In genomic region chr1:47313915-47314664, GRCh38 we compare ENCODE assay signal across 1 cellular context.
TF ChIP-seq lines count a peak whose summit lies in the region.

STIL (minus strand) TSS chr1:47314147; CDS start chr1:47310319, 3,828 bp downstream.

TF ChIP-seq in GM12878, 131 proteins besides CTCF, POLR2A, EP300 and RAD21 (continued from another document and continues in another):
- peak; percentile 67 for TF ChIP-seq E2F8 (IDR thresholded peaks at IDR 0.05; ENCODE audit: low read depth, partially characterized antibody)
- no peak for TF ChIP-seq RELA (IDR thresholded peaks at IDR 0.05; ENCODE audit: borderline replicate concordance, partially characterized antibody)
- no peak for TF ChIP-seq MEF2B (IDR thresholded peaks at IDR 0.05; ENCODE audit: partially characterized antibody, poor library complexity, severe bottlenecking)
- TF ChIP-seq BHLHE40 (IDR thresholded peaks at IDR 0.05; ENCODE audit: borderline replicate concordance in 1 of 2, low read depth in 2 of 2, low read length in 1 of 2) = peak; percentile 84 to 93
- no peak for TF ChIP-seq ZNF384 (IDR thresholded peaks at IDR 0.05; ENCODE audit: borderline replicate concordance, low read depth, low read length)
- TF ChIP-seq ZBTB11 (CRISPR knock-in tag; IDR thresholded peaks at IDR 0.05) = no peak
- no peak for TF ChIP-seq MLLT1 (IDR thresholded peaks at IDR 0.05)
- no peak for TF ChIP-seq HDAC6 (IDR thresholded peaks at IDR 0.05; ENCODE audit: unreplicated experiment)
- TF ChIP-seq PAX5 (IDR thresholded peaks at IDR 0.05; ENCODE audit: borderline replicate concordance, low read depth, low read length) = no peak
- peak; percentile 27; the same call in 1 of the 2 replicates for TF ChIP-seq HCFC1 (IDR thresholded peaks at IDR 0.05; ENCODE audit: low read length)
- 0 out of 2 replicates have a peak, but pooled peaks have one; percentile 66 for TF ChIP-seq EED (IDR thresholded peaks at IDR 0.05; ENCODE audit: low read depth)
- TF ChIP-seq ATF2 (IDR thresholded peaks at IDR 0.05; ENCODE audit: low read length) = no peak
- TF ChIP-seq MTA3 (IDR thresholded peaks at IDR 0.05; ENCODE audit: borderline replicate concordance, low read length) = no peak
- peak; percentile 72 for TF ChIP-seq FOS (IDR thresholded peaks at IDR 0.05; ENCODE audit: borderline replicate concordance, extremely low read depth, insufficient read length)
- no peak for TF ChIP-seq ZBED1 (IDR thresholded peaks at IDR 0.05; ENCODE audit: borderline replicate concordance)
- TF ChIP-seq HDAC2 (IDR thresholded peaks at IDR 0.05) = peak; percentile 94
- TF ChIP-seq MXI1 (IDR thresholded peaks at IDR 0.05; ENCODE audit: low read depth, low read length) = peak; percentile 94
- TF ChIP-seq MTA2 (IDR thresholded peaks at IDR 0.05; ENCODE audit: low read depth) = no peak
- peak; percentile 78 for TF ChIP-seq GABPA (IDR thresholded peaks at IDR 0.05; ENCODE audit: low read depth)
- peak; percentile 27; the same call in 1 of the 2 replicates for TF ChIP-seq NBN (IDR thresholded peaks at IDR 0.05)
- TF ChIP-seq RAD51 (IDR thresholded peaks at IDR 0.05) = no peak
- TF ChIP-seq PBX3 (IDR thresholded peaks at IDR 0.05; ENCODE audit: insufficient replicate concordance, low read depth, low read length) = peak; percentile 93
- TF ChIP-seq ZZZ3 (IDR thresholded peaks at IDR 0.05; ENCODE audit: control insufficient read depth, insufficient read length, low read depth) = no peak
- TF ChIP-seq ASH2L (IDR thresholded peaks at IDR 0.05; ENCODE audit: borderline replicate concordance, low read depth) = no peak
- TF ChIP-seq ATF3 (IDR thresholded peaks at IDR 0.05; ENCODE audit: borderline replicate concordance, extremely low read depth, low read depth, low read length) = no peak
- TF ChIP-seq CREB1 (IDR thresholded peaks at IDR 0.05; ENCODE audit: low read depth) = peak; percentile 93
- TF ChIP-seq POU2F2 (IDR thresholded peaks at IDR 0.05; ENCODE audit: borderline replicate concordance, low read depth, low read length) = peak; percentile 22; the same call in 1 of the 3 replicates
- no peak for TF ChIP-seq ZNF592 (IDR thresholded peaks at IDR 0.05)
- 0 out of 2 replicates have a peak, but pooled peaks have one; percentile 29 for TF ChIP-seq NRF1 (conservative IDR thresholded peaks at IDR 0.05; ENCODE audit: low read depth, low read length)
- no peak for TF ChIP-seq NR2F1 (conservative IDR thresholded peaks at IDR 0.05)
- no peak for TF ChIP-seq CEBPZ (IDR thresholded peaks at IDR 0.05; ENCODE audit: low read depth, low read length)
- TF ChIP-seq ZNF622 (IDR thresholded peaks at IDR 0.05) = no peak
- no peak for TF ChIP-seq HSF1 (IDR thresholded peaks at IDR 0.05; ENCODE audit: low read depth, low read length)
- no peak for TF ChIP-seq YBX1 (IDR thresholded peaks at IDR 0.05)
- TF ChIP-seq YY1 (IDR thresholded peaks at IDR 0.05; ENCODE audit: low read depth, low read length) = peak; percentile 31
- no peak for TF ChIP-seq EGR1 (IDR thresholded peaks at IDR 0.05; ENCODE audit: borderline replicate concordance in 1 of 2, low read depth in 2 of 2, low read length in 2 of 2)
- TF ChIP-seq BCL11A (IDR thresholded peaks at IDR 0.05; ENCODE audit: low read depth, low read length) = no peak
- no peak for TF ChIP-seq KLF5 (IDR thresholded peaks at IDR 0.05; ENCODE audit: partially characterized antibody)
- 0 out of 2 replicates have a peak, but pooled peaks have one; percentile 18 for TF ChIP-seq HDGF (IDR thresholded peaks at IDR 0.05)
- 0 out of 2 replicates have a peak, but pooled peaks have one; percentile 25 for TF ChIP-seq MAX (IDR thresholded peaks at IDR 0.05; ENCODE audit: low read depth, low read length)
- TF ChIP-seq TCF12 (IDR thresholded peaks at IDR 0.05; ENCODE audit: low read depth, low read length) = no peak
